Comparison of ENCODE assay signal across 25 cellular contexts in the genomic region with DNA sequence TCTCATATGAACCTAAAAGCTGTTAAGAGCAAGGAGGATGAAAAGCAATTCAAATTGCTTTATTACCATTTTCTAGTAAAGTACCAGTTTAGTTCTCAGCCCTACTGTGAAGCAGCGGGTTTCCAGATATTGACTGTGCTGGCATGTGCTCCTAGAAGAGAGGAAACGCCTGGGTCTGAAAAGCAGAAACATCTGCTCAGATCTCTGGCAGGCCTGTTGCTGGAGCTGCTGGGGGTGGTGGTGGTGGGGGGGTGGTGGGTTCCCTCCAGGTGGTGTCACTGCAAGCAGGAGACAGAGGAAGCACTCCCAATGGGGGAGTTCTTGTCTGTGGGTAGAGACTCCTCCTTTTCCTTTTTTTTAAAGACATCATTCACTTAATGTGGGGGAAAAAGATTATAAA.
"Had no signal": no experiment of that assay in that cellular context is flagged by ENCODE, and none has a peak within 500 bp of the region (broad histone marks: within the 10 kb centered on the region; RNA-seq: fewer than 3 reads in every experiment).

No MANE protein-coding gene starts in this region.

- H3K4me1 ChIP-seq: foreskin keratinocyte, tibial artery, uterus had no signal

- H3K27me3 Mint-ChIP-seq: activated CD4-positive, alpha-beta T cell treated with anti-CD3 and anti-CD28 coated beads, Interleukin-2, amount 10 ng/mL, durations not matched to agents 24 days and 14 days; activated CD8-positive, alpha-beta T cell treated with anti-CD3 and anti-CD28 coated beads for 36 hours; activated naive CD8-positive, alpha-beta T cell treated with anti-CD3 and anti-CD28 coated beads, Interleukin-2, amount 10 ng/mL, durations not matched to agents 7 days and 5 days; activated T-helper 17 cell treated with anti-CD3 and anti-CD28 coated beads, Interleukin-2, amount 50 U/mL, for 72 hours; dendritic cell treated with granulocyte-macrophage colony-stimulating factor and Interleukin-4, amounts not matched to agents 40 ng/mL and 50 ng/mL, for 4 days had no signal

- H3K9me3 Mint-ChIP-seq: activated CD4-positive, alpha-beta T cell treated with anti-CD3 and anti-CD28 coated beads, Interleukin-2, amount 10 ng/mL, durations not matched to agents 24 days and 14 days; dendritic cell treated with granulocyte-macrophage colony-stimulating factor and Interleukin-4, amounts not matched to agents 40 ng/mL and 50 ng/mL, for 4 days; nephron had no signal

- H3K27ac ChIP-seq: cardiac muscle cell, foreskin keratinocyte, tibial artery, uterus had no signal

- H3K27me3 ChIP-seq: cardiac muscle cell, foreskin keratinocyte, sigmoid colon, tibial artery, uterus had no signal

- H3K4me3 Mint-ChIP-seq: activated CD4-positive, alpha-beta T cell treated with anti-CD3 and anti-CD28 coated beads, Interleukin-2, amount 10 ng/mL, durations not matched to agents 24 days and 14 days; activated CD8-positive, alpha-beta T cell treated with anti-CD3 and anti-CD28 coated beads for 36 hours; activated naive CD8-positive, alpha-beta T cell treated with anti-CD3 and anti-CD28 coated beads, Interleukin-2, amount 10 ng/mL, durations not matched to agents 7 days and 5 days; activated T-helper 17 cell treated with anti-CD3 and anti-CD28 coated beads, Interleukin-2, amount 50 U/mL, for 72 hours; dendritic cell treated with granulocyte-macrophage colony-stimulating factor and Interleukin-4, amounts not matched to agents 40 ng/mL and 50 ng/mL, for 4 days; nephron had no signal

- H3K4me3 ChIP-seq: cardiac muscle cell, lung, sigmoid colon, tibial artery, uterus had no signal

- DNase-seq: activated CD4-positive, alpha-beta T cell treated with anti-CD3 and anti-CD28 coated beads, Interleukin-2, amount 10 ng/mL, durations not matched to agents 24 days and 14 days; activated CD8-positive, alpha-beta T cell treated with anti-CD3 and anti-CD28 coated beads for 36 hours; activated naive CD4-positive, alpha-beta T cell; activated naive CD8-positive, alpha-beta T cell treated with anti-CD3 and anti-CD28 coated beads, Interleukin-2, amount 10 ng/mL, durations not matched to agents 7 days and 5 days; activated T-cell treated with anti-CD3 and anti-CD28 coated beads, Interleukin-2, amount 50 U/mL, for 1 hour; amygdala; effector CD8-positive, alpha-beta T cell; foreskin keratinocyte; glutamatergic neuron; hypothalamus; midbrain; sigmoid colon; stimulated activated CD8-positive, alpha-beta memory T cell treated with anti-CD3 and anti-CD28 coated beads, Interleukin-4, amount 100 ng/mL, for 48 hours; stimulated activated naive CD4-positive, alpha-beta T cell treated with Interleukin-2 at 50 U/mL for 16 hours; T-helper 9 cell; tibial artery; uterus had no signal

- ATAC-seq: activated CD8-positive, alpha-beta T cell treated with anti-CD3 and anti-CD28 coated beads for 36 hours; activated T-helper 17 cell treated with anti-CD3 and anti-CD28 coated beads, Interleukin-2, amount 50 U/mL, for 72 hours; foreskin keratinocyte; left lobe of liver had no signal

- H3K9me3 ChIP-seq: sigmoid colon, tibial artery, uterus had no signal

- H3K36me3 ChIP-seq: cardiac muscle cell, sigmoid colon, tibial artery, uterus had no signal

- H3K36me3 Mint-ChIP-seq: activated naive CD8-positive, alpha-beta T cell treated with anti-CD3 and anti-CD28 coated beads, Interleukin-2, amount 10 ng/mL, durations not matched to agents 7 days and 5 days had no signal

- H3K4me1 Mint-ChIP-seq: activated T-helper 17 cell treated with anti-CD3 and anti-CD28 coated beads, Interleukin-2, amount 50 U/mL, for 72 hours had no signal

- FAIRE-seq: endothelial cell of umbilical vein, keratinocyte had no signal

- H3K27ac Mint-ChIP-seq: activated CD4-positive, alpha-beta T cell treated with anti-CD3 and anti-CD28 coated beads, Interleukin-2, amount 10 ng/mL, durations not matched to agents 24 days and 14 days; activated CD8-positive, alpha-beta T cell treated with anti-CD3 and anti-CD28 coated beads for 36 hours; activated naive CD8-positive, alpha-beta T cell treated with anti-CD3 and anti-CD28 coated beads, Interleukin-2, amount 10 ng/mL, durations not matched to agents 7 days and 5 days; activated T-helper 17 cell treated with anti-CD3 and anti-CD28 coated beads, Interleukin-2, amount 50 U/mL, for 72 hours; dendritic cell treated with granulocyte-macrophage colony-stimulating factor and Interleukin-4, amounts not matched to agents 40 ng/mL and 50 ng/mL, for 4 days; nephron had no signal
